Comparison of ENCODE assay signal across 30 cellular contexts in the genomic region with DNA sequence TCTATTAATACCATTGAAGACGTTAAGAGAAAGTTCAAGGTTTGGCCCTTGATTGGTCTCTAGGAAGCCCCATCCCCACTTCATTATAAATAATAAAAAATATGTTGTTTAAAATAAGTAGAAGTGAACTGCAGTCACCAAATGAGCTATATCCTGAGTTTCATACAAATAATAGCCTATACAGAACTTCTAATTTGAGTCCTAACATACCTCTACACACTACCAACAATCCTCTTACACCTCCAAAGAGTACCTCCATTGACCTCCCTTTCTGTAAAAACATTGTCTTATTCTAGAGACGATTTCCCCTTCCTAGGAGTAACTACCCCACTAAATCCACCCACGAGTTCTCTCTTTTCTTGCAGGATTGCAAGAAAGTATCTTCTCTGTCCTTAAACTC. TPM values are rescaled to one million over a fixed set of nuclear protein-coding genes. Genes with fewer than 3 reads are reported as not detected.
"Had no signal": no experiment of that assay in that cellular context is flagged by ENCODE, and none has a peak within 500 bp of the region (broad histone marks: within the 10 kb centered on the region; RNA-seq: fewer than 3 reads in every experiment).

No MANE protein-coding gene starts in this region.

- H3K27ac ChIP-seq: stomach, suprapubic skin, thoracic aorta, thyroid gland, tibial artery, tibial nerve, transverse colon, upper lobe of left lung, upper lobe of right lung, uterus, vagina had no signal

- FAIRE-seq: urothelium cell line had no signal

- H3K9me3 ChIP-seq: stomach, suprapubic skin, thoracic aorta, thyroid gland, tibial artery, tibial nerve, transverse colon, upper lobe of left lung, upper lobe of right lung, uterus, vagina had no signal

- H3K4me3 ChIP-seq: stomach, suprapubic skin, thoracic aorta, thyroid gland, tibial artery, tibial nerve, transverse colon, upper lobe of left lung, upper lobe of right lung, uterus, vagina had no signal

- DNase-seq: stimulated activated CD4-positive, alpha-beta T cell treated with anti-CD3 and anti-CD28 coated beads, Interleukin-2, amount 100 ng/mL, for 48 hours; stimulated activated CD4-positive, alpha-beta T cell treated with anti-CD3 and anti-CD28 coated beads, Interleukin-4, amount 100 ng/mL, for 1 hour; stimulated activated CD4-positive, alpha-beta T cell treated with anti-CD3 and anti-CD28 coated beads, Interleukin-4, amount 100 ng/mL, for 24 hours; stimulated activated CD4-positive, alpha-beta T cell treated with anti-CD3 and anti-CD28 coated beads, Interleukin-4, amount 100 ng/mL, for 4 hours; stimulated activated CD8-positive, alpha-beta memory T cell treated with anti-CD3 and anti-CD28 coated beads, Interleukin-4, amount 100 ng/mL, for 48 hours; stimulated activated naive B cell treated with anti-CD40 and anti-IgM and Interleukin-4, amounts not matched to agents 10 μg/mL and 1 μg/mL and 100 μg/mL, for 72 hours; stimulated activated naive CD4-positive, alpha-beta T cell; stimulated activated naive CD4-positive, alpha-beta T cell treated with Interleukin-2 at 50 U/mL for 16 hours; stimulated activated naive CD8-positive, alpha-beta T cell treated with anti-CD3 and anti-CD28 coated beads, Interleukin-15, amount 100 ng/mL, for 72 hours; stimulated activated naive CD8-positive, alpha-beta T cell treated with anti-CD3 and anti-CD28 coated beads, Interleukin-15, Interleukin-2, amounts not matched to agents 100 U/mL and 50 U/mL, for 24 hours; stomach; substantia nigra; thyroid gland; tibial artery; transverse colon; trophoblast cell; upper lobe of left lung; upper lobe of right lung; uterus had no signal

- H3K36me3 ChIP-seq: stomach, suprapubic skin, thoracic aorta, thyroid gland, tibial artery, tibial nerve, transverse colon, upper lobe of left lung, upper lobe of right lung, uterus, vagina had no signal

- H3K27me3 ChIP-seq: stomach, suprapubic skin, thyroid gland, tibial artery, tibial nerve, transverse colon, upper lobe of left lung, upper lobe of right lung, uterus, vagina had no signal

- ATAC-seq: stimulated activated effector memory CD8-positive, alpha-beta T cell treated with anti-CD3 and anti-CD28 coated beads, Interleukin-12 subunit alpha, Interleukin-12 subunit beta, amount 100 ng/mL, for 72 hours; stimulated activated memory B cell treated with anti-CD40 and anti-IgM and Interleukin-4, amounts not matched to agents 10 μg/mL and 1 μg/mL and 100 μg/mL, for 72 hours; stimulated activated naive B cell treated with anti-CD40 and anti-IgM and Interleukin-4, amounts not matched to agents 10 μg/mL and 1 μg/mL and 100 μg/mL, for 72 hours; stimulated activated naive CD8-positive, alpha-beta T cell treated with anti-CD3 and anti-CD28 coated beads, Interleukin-15, amount 100 ng/mL, for 72 hours; stimulated activated naive CD8-positive, alpha-beta T cell treated with anti-CD3 and anti-CD28 coated beads, Interleukin-15, Interleukin-2, amounts not matched to agents 100 U/mL and 50 U/mL, for 24 hours; upper lobe of right lung had no signal

- H3K4me1 ChIP-seq: stomach, suprapubic skin, thyroid gland, tibial artery, tibial nerve, transverse colon, upper lobe of left lung, upper lobe of right lung, uterus, vagina had no signal

RNA-seq across cellular contexts. Expression of a gene that starts 7.2 kb away (rescaled TPM):
- total RNA-seq: suprapubic skin, temporal lobe, thoracic aorta, transverse colon, upper lobe of right lung, urinary bladder, vagina had no signal
- polyA plus RNA-seq: urinary bladder had no signal

RNA-seq across cellular contexts. Expression of a gene that starts 8.2 kb away (rescaled TPM):
- total RNA-seq: subcutaneous adipose tissue, suprapubic skin, thoracic aorta, thyroid gland, tibial nerve, transverse colon, upper lobe of right lung, ureter, vagina had no signal
- polyA plus RNA-seq: stomach, urinary bladder had no signal

RNA-seq across cellular contexts. Expression of a gene that starts 13.1 kb away (rescaled TPM):
- total RNA-seq: subcutaneous adipose tissue, suprapubic skin, thoracic aorta, thyroid gland, tibial nerve, transverse colon, ureter, vagina had no signal
- polyA plus RNA-seq: urinary bladder had no signal

RNA-seq across cellular contexts. Expression of a gene that starts 28.3 kb away (rescaled TPM):
- total RNA-seq: subcutaneous adipose tissue, thoracic aorta, tibial nerve, transverse colon, upper lobe of right lung, ureter, vagina had no signal
- polyA plus RNA-seq: stomach had no signal
